1 cellular context compared by ENCODE assay signal in genomic region chr3:61680617-61681016, GRCh38.
TF ChIP-seq lines count a peak whose summit lies in the region.

No MANE protein-coding gene starts in this region.

TF ChIP-seq in HEK293, 187 proteins besides CTCF, POLR2A, EP300 and RAD21 (continued from another document):
- TF ChIP-seq ZNF513 (tag by site-specific recombination; IDR thresholded peaks at IDR 0.05) (no peak), ZIC2 (tag by site-specific recombination; IDR thresholded peaks at IDR 0.05) (peak; percentile 86)
